Comparison of ENCODE assay signal across 1 cellular context in the genomic region with DNA sequence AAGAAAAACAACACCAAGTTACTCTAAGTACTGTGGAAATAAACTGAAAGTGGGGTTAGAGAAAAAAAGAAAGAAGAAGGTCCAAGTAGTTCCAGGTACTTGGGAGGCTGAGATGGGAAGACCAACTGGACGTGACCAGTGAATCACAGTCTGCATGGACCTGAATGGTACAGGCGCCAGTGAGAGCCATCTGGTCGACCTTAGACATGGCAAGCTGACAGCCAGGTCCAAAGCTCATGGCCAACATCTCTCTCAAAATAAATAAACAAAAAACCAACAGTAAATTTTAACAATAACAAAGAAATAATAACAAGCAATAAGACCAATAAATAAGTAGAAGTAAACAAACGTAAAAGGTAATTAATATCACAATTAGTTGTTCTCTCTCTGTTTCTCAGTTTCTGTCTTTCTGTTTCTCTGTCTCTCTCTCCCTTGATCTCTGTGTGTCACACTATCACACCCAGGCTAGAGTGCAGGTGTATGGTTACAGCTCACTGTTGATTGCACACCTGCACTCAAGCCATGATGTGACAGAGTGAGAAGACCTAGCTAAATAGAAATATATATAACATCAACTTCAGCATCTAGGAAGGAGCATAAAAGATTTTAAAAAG.
TF ChIP-seq lines count a peak whose summit lies in the region.

No MANE protein-coding gene starts in this region.

TF ChIP-seq in HepG2, 621 proteins besides CTCF, POLR2A, EP300 and RAD21 (continues in another document):
- TF ChIP-seq DPF2 (CRISPR knock-in tag; IDR thresholded peaks at IDR 0.05; ENCODE audit: borderline replicate concordance, low read depth) (0 out of 2 replicates have a peak, but pooled peaks have one; percentile 8), HMG20A (CRISPR knock-in tag; IDR thresholded peaks at IDR 0.05; ENCODE audit: borderline replicate concordance) (peak; percentile 25; the same call in 1 of the 2 replicates), NCOA2 (CRISPR knock-in tag; IDR thresholded peaks at IDR 0.05) (0 out of 2 replicates have a peak, but pooled peaks have one; percentile 22), MATR3 (CRISPR knock-in tag; IDR thresholded peaks at IDR 0.05) (no peak), HDAC1 (CRISPR knock-in tag; IDR thresholded peaks at IDR 0.05) (peak; percentile 58), MXI1 (IDR thresholded peaks at IDR 0.05; ENCODE audit: borderline replicate concordance, low read depth, low read length) (peak; percentile 4; the same call in 1 of the 3 replicates), SIX1 (CRISPR knock-in tag; IDR thresholded peaks at IDR 0.05; ENCODE audit: borderline replicate concordance) (peak; percentile 33; the same call in 1 of the 2 replicates), ZNF549 (CRISPR knock-in tag; IDR thresholded peaks at IDR 0.05) (no peak), FOXP4 (CRISPR knock-in tag; IDR thresholded peaks at IDR 0.05) (peak; percentile 78), ZNF260 (CRISPR knock-in tag; IDR thresholded peaks at IDR 0.05; ENCODE audit: borderline replicate concordance, low read depth) (no peak), FOXK1 (CRISPR knock-in tag; IDR thresholded peaks at IDR 0.05; ENCODE audit: borderline replicate concordance, low read depth) (0 out of 2 replicates have a peak, but pooled peaks have one; percentile 20), SRF (IDR thresholded peaks at IDR 0.05; ENCODE audit: low read depth, low read length) (no peak), SIX4 (CRISPR knock-in tag; IDR thresholded peaks at IDR 0.05) (peak; percentile 23; the same call in 1 of the 2 replicates), RCOR2 (CRISPR knock-in tag; IDR thresholded peaks at IDR 0.05) (0 out of 2 replicates have a peak, but pooled peaks have one; percentile 30), NR2F6 (IDR thresholded peaks at IDR 0.05) (no peak; the same call in 1 of the 2 replicates), NR2F6 (CRISPR knock-in tag; IDR thresholded peaks at IDR 0.05) (0 out of 2 replicates have a peak, but pooled peaks have one; percentile 19), ZNF563 (CRISPR knock-in tag; IDR thresholded peaks at IDR 0.05) (no peak), FOSL2 (CRISPR knock-in tag; IDR thresholded peaks at IDR 0.05) (peak; percentile 46), ZNF644 (CRISPR knock-in tag; IDR thresholded peaks at IDR 0.05; ENCODE audit: low read depth) (peak; percentile 95), TCF12 (IDR thresholded peaks at IDR 0.05) (no peak), TCF12 (CRISPR knock-in tag; IDR thresholded peaks at IDR 0.05) (0 out of 2 replicates have a peak, but pooled peaks have one; percentile 31), SOX13 (IDR thresholded peaks at IDR 0.05) (no peak), SOX13 (CRISPR knock-in tag; conservative IDR thresholded peaks at IDR 0.05 in 1 of 2, IDR thresholded peaks at IDR 0.05 in 1 of 2) (peak in 1 of 2 experiments; percentile 49; a peak in 2 of 4 replicates), MED1 (CRISPR knock-in tag; IDR thresholded peaks at IDR 0.05) (peak; percentile 55; the same call in 1 of the 2 replicates), ATF2 (CRISPR knock-in tag; IDR thresholded peaks at IDR 0.05) (no peak), SALL1 (CRISPR knock-in tag; IDR thresholded peaks at IDR 0.05) (peak; percentile 74), BHLHE40 (IDR thresholded peaks at IDR 0.05; ENCODE audit: low read length) (no peak), GATAD2A (CRISPR knock-in tag; IDR thresholded peaks at IDR 0.05) (0 out of 2 replicates have a peak, but pooled peaks have one; percentile 30), NCOR1 (IDR thresholded peaks at IDR 0.05; ENCODE audit: borderline replicate concordance, low read length) (peak; percentile 78; the same call in 1 of the 2 replicates), FOXO1 (CRISPR knock-in tag; IDR thresholded peaks at IDR 0.05) (peak; percentile 66; the same call in 1 of the 2 replicates), FLYWCH1 (CRISPR knock-in tag; IDR thresholded peaks at IDR 0.05) (no peak), SAP130 (CRISPR knock-in tag; IDR thresholded peaks at IDR 0.05; ENCODE audit: low read depth) (peak; percentile 61; the same call in 1 of the 2 replicates), SOX5 (CRISPR knock-in tag; IDR thresholded peaks at IDR 0.05; ENCODE audit: borderline replicate concordance) (0 out of 2 replicates have a peak, but pooled peaks have one; percentile 25), ZNF367 (CRISPR knock-in tag; IDR thresholded peaks at IDR 0.05; ENCODE audit: borderline replicate concordance) (no peak)
- TF ChIP-seq, protein P1, sequence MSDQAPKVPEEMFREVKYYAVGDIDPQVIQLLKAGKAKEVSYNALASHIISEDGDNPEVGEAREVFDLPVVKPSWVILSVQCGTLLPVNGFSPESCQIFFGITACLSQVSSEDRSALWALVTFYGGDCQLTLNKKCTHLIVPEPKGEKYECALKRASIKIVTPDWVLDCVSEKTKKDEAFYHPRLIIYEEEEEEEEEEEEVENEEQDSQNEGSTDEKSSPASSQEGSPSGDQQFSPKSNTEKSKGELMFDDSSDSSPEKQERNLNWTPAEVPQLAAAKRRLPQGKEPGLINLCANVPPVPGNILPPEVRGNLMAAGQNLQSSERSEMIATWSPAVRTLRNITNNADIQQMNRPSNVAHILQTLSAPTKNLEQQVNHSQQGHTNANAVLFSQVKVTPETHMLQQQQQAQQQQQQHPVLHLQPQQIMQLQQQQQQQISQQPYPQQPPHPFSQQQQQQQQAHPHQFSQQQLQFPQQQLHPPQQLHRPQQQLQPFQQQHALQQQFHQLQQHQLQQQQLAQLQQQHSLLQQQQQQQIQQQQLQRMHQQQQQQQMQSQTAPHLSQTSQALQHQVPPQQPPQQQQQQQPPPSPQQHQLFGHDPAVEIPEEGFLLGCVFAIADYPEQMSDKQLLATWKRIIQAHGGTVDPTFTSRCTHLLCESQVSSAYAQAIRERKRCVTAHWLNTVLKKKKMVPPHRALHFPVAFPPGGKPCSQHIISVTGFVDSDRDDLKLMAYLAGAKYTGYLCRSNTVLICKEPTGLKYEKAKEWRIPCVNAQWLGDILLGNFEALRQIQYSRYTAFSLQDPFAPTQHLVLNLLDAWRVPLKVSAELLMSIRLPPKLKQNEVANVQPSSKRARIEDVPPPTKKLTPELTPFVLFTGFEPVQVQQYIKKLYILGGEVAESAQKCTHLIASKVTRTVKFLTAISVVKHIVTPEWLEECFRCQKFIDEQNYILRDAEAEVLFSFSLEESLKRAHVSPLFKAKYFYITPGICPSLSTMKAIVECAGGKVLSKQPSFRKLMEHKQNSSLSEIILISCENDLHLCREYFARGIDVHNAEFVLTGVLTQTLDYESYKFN (CRISPR knock-in tag; conservative IDR thresholded peaks at IDR 0.05): peak; percentile 52
- TF ChIP-seq, protein P2, sequence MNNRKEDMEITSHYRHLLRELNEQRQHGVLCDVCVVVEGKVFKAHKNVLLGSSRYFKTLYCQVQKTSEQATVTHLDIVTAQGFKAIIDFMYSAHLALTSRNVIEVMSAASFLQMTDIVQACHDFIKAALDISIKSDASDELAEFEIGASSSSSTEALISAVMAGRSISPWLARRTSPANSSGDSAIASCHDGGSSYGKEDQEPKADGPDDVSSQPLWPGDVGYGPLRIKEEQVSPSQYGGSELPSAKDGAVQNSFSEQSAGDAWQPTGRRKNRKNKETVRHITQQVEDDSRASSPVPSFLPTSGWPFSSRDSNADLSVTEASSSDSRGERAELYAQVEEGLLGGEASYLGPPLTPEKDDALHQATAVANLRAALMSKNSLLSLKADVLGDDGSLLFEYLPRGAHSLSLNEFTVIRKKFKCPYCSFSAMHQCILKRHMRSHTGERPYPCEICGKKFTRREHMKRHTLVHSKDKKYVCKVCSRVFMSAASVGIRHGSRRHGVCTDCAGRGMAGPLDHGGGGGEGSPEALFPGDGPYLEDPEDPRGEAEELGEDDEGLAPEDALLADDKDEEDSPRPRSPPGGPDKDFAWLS (CRISPR knock-in tag; IDR thresholded peaks at IDR 0.05; ENCODE audit: borderline replicate concordance): no peak
- TF ChIP-seq, protein P3, sequence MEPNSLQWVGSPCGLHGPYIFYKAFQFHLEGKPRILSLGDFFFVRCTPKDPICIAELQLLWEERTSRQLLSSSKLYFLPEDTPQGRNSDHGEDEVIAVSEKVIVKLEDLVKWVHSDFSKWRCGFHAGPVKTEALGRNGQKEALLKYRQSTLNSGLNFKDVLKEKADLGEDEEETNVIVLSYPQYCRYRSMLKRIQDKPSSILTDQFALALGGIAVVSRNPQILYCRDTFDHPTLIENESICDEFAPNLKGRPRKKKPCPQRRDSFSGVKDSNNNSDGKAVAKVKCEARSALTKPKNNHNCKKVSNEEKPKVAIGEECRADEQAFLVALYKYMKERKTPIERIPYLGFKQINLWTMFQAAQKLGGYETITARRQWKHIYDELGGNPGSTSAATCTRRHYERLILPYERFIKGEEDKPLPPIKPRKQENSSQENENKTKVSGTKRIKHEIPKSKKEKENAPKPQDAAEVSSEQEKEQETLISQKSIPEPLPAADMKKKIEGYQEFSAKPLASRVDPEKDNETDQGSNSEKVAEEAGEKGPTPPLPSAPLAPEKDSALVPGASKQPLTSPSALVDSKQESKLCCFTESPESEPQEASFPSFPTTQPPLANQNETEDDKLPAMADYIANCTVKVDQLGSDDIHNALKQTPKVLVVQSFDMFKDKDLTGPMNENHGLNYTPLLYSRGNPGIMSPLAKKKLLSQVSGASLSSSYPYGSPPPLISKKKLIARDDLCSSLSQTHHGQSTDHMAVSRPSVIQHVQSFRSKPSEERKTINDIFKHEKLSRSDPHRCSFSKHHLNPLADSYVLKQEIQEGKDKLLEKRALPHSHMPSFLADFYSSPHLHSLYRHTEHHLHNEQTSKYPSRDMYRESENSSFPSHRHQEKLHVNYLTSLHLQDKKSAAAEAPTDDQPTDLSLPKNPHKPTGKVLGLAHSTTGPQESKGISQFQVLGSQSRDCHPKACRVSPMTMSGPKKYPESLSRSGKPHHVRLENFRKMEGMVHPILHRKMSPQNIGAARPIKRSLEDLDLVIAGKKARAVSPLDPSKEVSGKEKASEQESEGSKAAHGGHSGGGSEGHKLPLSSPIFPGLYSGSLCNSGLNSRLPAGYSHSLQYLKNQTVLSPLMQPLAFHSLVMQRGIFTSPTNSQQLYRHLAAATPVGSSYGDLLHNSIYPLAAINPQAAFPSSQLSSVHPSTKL (CRISPR knock-in tag; IDR thresholded peaks at IDR 0.05): peak; percentile 63; the same call in 1 of the 2 replicates
- TF ChIP-seq, protein P4, sequence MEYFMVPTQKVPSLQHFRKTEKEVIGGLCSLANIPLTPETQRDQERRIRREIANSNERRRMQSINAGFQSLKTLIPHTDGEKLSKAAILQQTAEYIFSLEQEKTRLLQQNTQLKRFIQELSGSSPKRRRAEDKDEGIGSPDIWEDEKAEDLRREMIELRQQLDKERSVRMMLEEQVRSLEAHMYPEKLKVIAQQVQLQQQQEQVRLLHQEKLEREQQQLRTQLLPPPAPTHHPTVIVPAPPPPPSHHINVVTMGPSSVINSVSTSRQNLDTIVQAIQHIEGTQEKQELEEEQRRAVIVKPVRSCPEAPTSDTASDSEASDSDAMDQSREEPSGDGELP (IDR thresholded peaks at IDR 0.05; ENCODE audit: borderline replicate concordance, low read depth): peak; percentile 48; the same call in 1 of the 2 replicates
- TF ChIP-seq, protein P5, sequence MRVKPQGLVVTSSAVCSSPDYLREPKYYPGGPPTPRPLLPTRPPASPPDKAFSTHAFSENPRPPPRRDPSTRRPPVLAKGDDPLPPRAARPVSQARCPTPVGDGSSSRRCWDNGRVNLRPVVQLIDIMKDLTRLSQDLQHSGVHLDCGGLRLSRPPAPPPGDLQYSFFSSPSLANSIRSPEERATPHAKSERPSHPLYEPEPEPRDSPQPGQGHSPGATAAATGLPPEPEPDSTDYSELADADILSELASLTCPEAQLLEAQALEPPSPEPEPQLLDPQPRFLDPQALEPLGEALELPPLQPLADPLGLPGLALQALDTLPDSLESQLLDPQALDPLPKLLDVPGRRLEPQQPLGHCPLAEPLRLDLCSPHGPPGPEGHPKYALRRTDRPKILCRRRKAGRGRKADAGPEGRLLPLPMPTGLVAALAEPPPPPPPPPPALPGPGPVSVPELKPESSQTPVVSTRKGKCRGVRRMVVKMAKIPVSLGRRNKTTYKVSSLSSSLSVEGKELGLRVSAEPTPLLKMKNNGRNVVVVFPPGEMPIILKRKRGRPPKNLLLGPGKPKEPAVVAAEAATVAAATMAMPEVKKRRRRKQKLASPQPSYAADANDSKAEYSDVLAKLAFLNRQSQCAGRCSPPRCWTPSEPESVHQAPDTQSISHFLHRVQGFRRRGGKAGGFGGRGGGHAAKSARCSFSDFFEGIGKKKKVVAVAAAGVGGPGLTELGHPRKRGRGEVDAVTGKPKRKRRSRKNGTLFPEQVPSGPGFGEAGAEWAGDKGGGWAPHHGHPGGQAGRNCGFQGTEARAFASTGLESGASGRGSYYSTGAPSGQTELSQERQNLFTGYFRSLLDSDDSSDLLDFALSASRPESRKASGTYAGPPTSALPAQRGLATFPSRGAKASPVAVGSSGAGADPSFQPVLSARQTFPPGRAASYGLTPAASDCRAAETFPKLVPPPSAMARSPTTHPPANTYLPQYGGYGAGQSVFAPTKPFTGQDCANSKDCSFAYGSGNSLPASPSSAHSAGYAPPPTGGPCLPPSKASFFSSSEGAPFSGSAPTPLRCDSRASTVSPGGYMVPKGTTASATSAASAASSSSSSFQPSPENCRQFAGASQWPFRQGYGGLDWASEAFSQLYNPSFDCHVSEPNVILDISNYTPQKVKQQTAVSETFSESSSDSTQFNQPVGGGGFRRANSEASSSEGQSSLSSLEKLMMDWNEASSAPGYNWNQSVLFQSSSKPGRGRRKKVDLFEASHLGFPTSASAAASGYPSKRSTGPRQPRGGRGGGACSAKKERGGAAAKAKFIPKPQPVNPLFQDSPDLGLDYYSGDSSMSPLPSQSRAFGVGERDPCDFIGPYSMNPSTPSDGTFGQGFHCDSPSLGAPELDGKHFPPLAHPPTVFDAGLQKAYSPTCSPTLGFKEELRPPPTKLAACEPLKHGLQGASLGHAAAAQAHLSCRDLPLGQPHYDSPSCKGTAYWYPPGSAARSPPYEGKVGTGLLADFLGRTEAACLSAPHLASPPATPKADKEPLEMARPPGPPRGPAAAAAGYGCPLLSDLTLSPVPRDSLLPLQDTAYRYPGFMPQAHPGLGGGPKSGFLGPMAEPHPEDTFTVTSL (CRISPR knock-in tag; IDR thresholded peaks at IDR 0.05; ENCODE audit: borderline replicate concordance): peak; percentile 49; the same call in 1 of the 2 replicates
